In genomic region chr7:117014673-117015133, GRCh38 we compare ENCODE assay signal across 8 cellular contexts.
DNase-seq lines count a peak whose midpoint lies in the region; ATAC-seq, FAIRE-seq and TF ChIP-seq lines count a peak whose summit lies in the region.

No MANE protein-coding gene starts in this region.

- H3K27me3 Mint-ChIP-seq in activated T-helper 1 cell treated with anti-CD3 and anti-CD28 coated beads, Interleukin-12 subunit alpha, Interleukin-12 subunit beta, Interleukin-2, Interleukin-4 antibody, amounts not matched to agents 30 ng/mL and 10 ng/mL and 1 ng/mL, durations not matched to agents 14 hours and 24 hours and 36 hours (ENCODE audit: insufficient read depth), result peaks cover 25% of the 10 kb centered on the region

- intact Hi-C loops in activated T-helper 1 cell treated with anti-CD3 and anti-CD28 coated beads, Interleukin-12 subunit alpha, Interleukin-12 subunit beta, Interleukin-2, Interleukin-4 antibody, amounts not matched to agents 30 ng/mL and 10 ng/mL and 1 ng/mL, durations not matched to agents 14 hours and 24 hours and 36 hours (cut with micrococcal nuclease), result loop anchor here (10.0 kb wide), 1 partner anchor 800 kb away; the partner anchor contains the start of gene TES

- H3K4me1 Mint-ChIP-seq in activated T-helper 1 cell treated with anti-CD3 and anti-CD28 coated beads, Interleukin-12 subunit alpha, Interleukin-12 subunit beta, Interleukin-2, Interleukin-4 antibody, amounts not matched to agents 30 ng/mL and 10 ng/mL and 1 ng/mL, durations not matched to agents 14 hours and 24 hours and 36 hours (ENCODE audit: low read depth), result peaks cover 40% of the 10 kb centered on the region

- no peaks in the 10 kb centered on the region for H3K9me3 Mint-ChIP-seq in activated T-helper 1 cell treated with anti-CD3 and anti-CD28 coated beads, Interleukin-12 subunit alpha, Interleukin-12 subunit beta, Interleukin-2, Interleukin-4 antibody, amounts not matched to agents 30 ng/mL and 10 ng/mL and 1 ng/mL, durations not matched to agents 14 hours and 24 hours and 36 hours

- FAIRE-seq in frontal cortex (lab: Jason Lieb, UNC), result peak; percentile 3

- peak; percentile 30 for ATAC-seq in GM19043 (IDR thresholded peaks at IDR 0.05; ENCODE audit: low read depth, unreplicated experiment)
- peak; percentile 29 for ATAC-seq in HG03442 (IDR thresholded peaks at IDR 0.05; ENCODE audit: unreplicated experiment)
- peak; percentile 90 for ATAC-seq in SK-N-SH treated with all-trans-retinoic acid at 6 μM for 48 hours

- H3K27ac Mint-ChIP-seq in activated T-helper 1 cell treated with anti-CD3 and anti-CD28 coated beads, Interleukin-12 subunit alpha, Interleukin-12 subunit beta, Interleukin-2, Interleukin-4 antibody, amounts not matched to agents 30 ng/mL and 10 ng/mL and 1 ng/mL, durations not matched to agents 14 hours and 24 hours and 36 hours, result no peak overlapping the region

- H3K4me3 Mint-ChIP-seq in activated T-helper 1 cell treated with anti-CD3 and anti-CD28 coated beads, Interleukin-12 subunit alpha, Interleukin-12 subunit beta, Interleukin-2, Interleukin-4 antibody, amounts not matched to agents 30 ng/mL and 10 ng/mL and 1 ng/mL, durations not matched to agents 14 hours and 24 hours and 36 hours, result no peak overlapping the region

- H3K36me3 Mint-ChIP-seq in activated T-helper 1 cell treated with anti-CD3 and anti-CD28 coated beads, Interleukin-12 subunit alpha, Interleukin-12 subunit beta, Interleukin-2, Interleukin-4 antibody, amounts not matched to agents 30 ng/mL and 10 ng/mL and 1 ng/mL, durations not matched to agents 14 hours and 24 hours and 36 hours (ENCODE audit: low read depth), result no peaks in the 10 kb centered on the region

- DNase-seq in AG20443 (ENCODE audit: low spot score) (peak; percentile 63), frontal cortex (ENCODE audit: low spot score in 2 of 2) (no peak), putamen (ENCODE audit: low spot score) (peak; percentile 55), NCI-H510A (lab: John Stamatoyannopoulos, UW) (no peak)
- DNase-seq in activated T-helper 1 cell treated with anti-CD3 and anti-CD28 coated beads, Interleukin-12 subunit alpha, Interleukin-12 subunit beta, Interleukin-2, Interleukin-4 antibody, amounts not matched to agents 30 ng/mL and 10 ng/mL and 1 ng/mL, durations not matched to agents 14 hours and 24 hours and 36 hours (ENCODE audit: low spot score), result no peak

TF ChIP-seq in SK-N-SH treated with all-trans-retinoic acid at 6 μM for 48 hours, 23 proteins besides CTCF, POLR2A, EP300 and RAD21:
- TF ChIP-seq POU6F1 (CRISPR knock-in tag; IDR thresholded peaks at IDR 0.05; ENCODE audit: borderline replicate concordance, low read depth) (no peak), BACH2 (CRISPR knock-in tag; IDR thresholded peaks at IDR 0.05; ENCODE audit: borderline replicate concordance) (no peak), GLIS3 (CRISPR knock-in tag; IDR thresholded peaks at IDR 0.05) (no peak), ZFP3 (CRISPR knock-in tag; IDR thresholded peaks at IDR 0.05) (no peak), ISL1 (CRISPR knock-in tag; IDR thresholded peaks at IDR 0.05) (no peak), TOX (CRISPR knock-in tag; IDR thresholded peaks at IDR 0.05; ENCODE audit: borderline replicate concordance) (no peak), CREB5 (CRISPR knock-in tag; IDR thresholded peaks at IDR 0.05; ENCODE audit: low read depth) (no peak), ZFP30 (CRISPR knock-in tag; IDR thresholded peaks at IDR 0.05) (no peak; the same call in 1 of the 2 replicates), RARB (CRISPR knock-in tag; IDR thresholded peaks at IDR 0.05) (no peak), CSDC2 (CRISPR knock-in tag; IDR thresholded peaks at IDR 0.05) (no peak), CSRNP3 (CRISPR knock-in tag; IDR thresholded peaks at IDR 0.05) (no peak), PPARA (CRISPR knock-in tag; IDR thresholded peaks at IDR 0.05; ENCODE audit: borderline replicate concordance) (no peak)

Comparison
In these comparisons a context has a peak if more than half of its experiments do, and no peak if none do; other contexts are left out.
1. DNase-seq: peak in AG20443 (single experiment) and putamen (single experiment); none in frontal cortex (0 of 2), activated T-helper 1 cell treated with anti-CD3 and anti-CD28 coated beads, Interleukin-12 subunit alpha, Interleukin-12 subunit beta, Interleukin-2, Interleukin-4 antibody, amounts not matched to agents 30 ng/mL and 10 ng/mL and 1 ng/mL, durations not matched to agents 14 hours and 24 hours and 36 hours (single experiment) and NCI-H510A (single experiment).
2. ATAC-seq: peak in every context shown above with its lines; median percentile 90 in SK-N-SH treated with all-trans-retinoic acid at 6 μM for 48 hours; 30 in GM19043; 29 in HG03442.